8 cellular contexts compared by ENCODE assay signal in the genomic region with DNA sequence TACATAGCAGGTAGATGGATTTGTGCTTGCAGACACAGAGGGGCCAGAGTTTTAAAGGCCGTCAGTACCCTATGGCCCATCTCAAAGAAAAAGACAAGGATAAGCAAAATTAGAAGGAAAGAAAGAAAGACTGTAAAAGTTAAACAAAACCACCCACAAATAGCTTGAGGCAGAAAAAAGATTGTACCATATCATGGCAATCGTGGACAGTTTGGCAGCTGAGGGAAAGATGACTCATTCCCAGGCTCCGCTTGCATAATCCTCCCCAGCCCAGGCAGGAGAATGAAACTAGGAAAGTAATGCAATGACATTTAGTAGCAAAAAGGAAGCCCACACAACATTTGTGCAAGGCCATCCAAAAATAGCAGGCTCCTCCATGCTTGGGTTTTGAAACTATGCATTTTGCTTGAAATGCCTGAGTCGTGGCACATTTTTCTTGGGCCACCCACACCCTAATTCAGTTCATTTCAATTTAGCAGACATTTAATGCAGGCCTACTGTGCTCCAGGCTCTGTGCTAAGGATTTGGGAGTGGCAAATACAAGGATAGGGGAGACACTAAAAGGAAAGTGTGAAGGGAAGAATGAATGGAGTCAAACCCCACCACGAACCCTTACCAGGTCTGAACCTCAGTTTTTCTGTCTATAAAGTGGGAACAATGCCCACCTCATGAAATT. TPM values are rescaled to one million over a fixed set of nuclear protein-coding genes. Genes with fewer than 3 reads are reported as not detected.
DNase-seq lines count a peak whose midpoint lies in the region; ATAC-seq and TF ChIP-seq lines count a peak whose summit lies in the region.

No MANE protein-coding gene starts in this region.

- H3K4me1 Mint-ChIP-seq in HFFc6 (ENCODE audit: low read depth): peaks cover 70% of the 10 kb centered on the region

- intact Hi-C loops in esophagus squamous epithelium (cut with DNase I): no loop called here
- intact Hi-C loops in aorta (cut with DNase I): loop anchor here in 1 of 2 donors (5.0 kb wide), 1 partner anchor 48 kb away; no protein-coding TSS in a partner anchor

- H2BK5ac ChIP-seq in neuronal stem cell (ENCODE audit: low read length): peak overlapping the region; percentile 62

- no peak overlapping the region for H4K91ac ChIP-seq in neuronal stem cell (ENCODE audit: low read depth, low read length, poor library complexity)

- peaks cover 25 to 53% (median 40%) of the 10 kb centered on the region in 3 donors for H3K4me1 ChIP-seq in esophagus squamous epithelium
- peaks cover 12 to 18% of the 10 kb centered on the region in 2 donors for H3K4me1 ChIP-seq in neuronal stem cell (ENCODE audit: control insufficient read depth in 2 of 2, insufficient read depth in 1 of 2, low read depth in 1 of 2, low read length in 2 of 2)
- H3K4me1 ChIP-seq in aorta (ENCODE audit: control insufficient read depth in 1 of 2, insufficient read depth in 2 of 2, low read length in 2 of 2): peaks cover 3 to 9% of the 10 kb centered on the region in 2 donors

- H3K4me3 ChIP-seq in esophagus squamous epithelium (no peak overlapping the region), neuronal stem cell (ENCODE audit: low read length in 2 of 2) (no peak overlapping the region), aorta (ENCODE audit: low read length in 2 of 2) (no peak overlapping the region)

- H3K27ac Mint-ChIP-seq in HFFc6: peak overlapping the region; percentile 91

- TF ChIP-seq CTCF in HFFc6 (IDR thresholded peaks at IDR 0.05): no peak
- no peak for TF ChIP-seq CTCF in esophagus squamous epithelium (IDR thresholded peaks at IDR 0.05)

- no peak overlapping the region for H2BK15ac ChIP-seq in neuronal stem cell (ENCODE audit: low read length)

- H3K27ac ChIP-seq in esophagus squamous epithelium (peak overlapping the region; percentile 72 to 83 (median 78)), neuronal stem cell (replicated peaks; ENCODE audit: low read length) (no peak overlapping the region), aorta (ENCODE audit: low read depth in 1 of 2, low read length in 2 of 2) (peak overlapping the region in 1 of 2 donors; percentile 78)

- no peak overlapping the region for H2BK120ac ChIP-seq in neuronal stem cell (ENCODE audit: low read depth, low read length)

- no peak overlapping the region for H3K14ac ChIP-seq in neuronal stem cell (ENCODE audit: low read length)

- no peaks in the 10 kb centered on the region for H3K9me3 Mint-ChIP-seq in HFFc6

- H3K9ac ChIP-seq in neuronal stem cell (ENCODE audit: low read depth, low read length, poor library complexity): no peak overlapping the region

- no peak overlapping the region for H3K4me2 ChIP-seq in neuronal stem cell (ENCODE audit: insufficient read depth, low read length, poor library complexity, severe bottlenecking)

- H3K9me3 ChIP-seq in esophagus squamous epithelium (no peaks in the 10 kb centered on the region), neuronal stem cell (replicated peaks in 1 of 2; ENCODE audit: control insufficient read depth in 2 of 2, insufficient read depth in 1 of 2, low read depth in 1 of 2, low read length in 2 of 2) (no peaks in the 10 kb centered on the region), aorta (ENCODE audit: control insufficient read depth, low read length) (no peaks in the 10 kb centered on the region)

- no peaks in the 10 kb centered on the region; the same call in none of the 2 replicates for H3K27me3 Mint-ChIP-seq in HFFc6 (ENCODE audit: insufficient read depth)

- peak; percentile 86 for DNase-seq in AG08396 (ENCODE audit: low spot score)
- peak; percentile 95 for DNase-seq in HFFc6
- DNase-seq in T1000 (lab: John Stamatoyannopoulos, UW): peak; percentile 60
- DNase-seq in esophagus squamous epithelium (lab: John Stamatoyannopoulos, UW): peak; percentile 9
- DNase-seq in neuronal stem cell (ENCODE audit: low spot score): no peak
- peak in 1 of 2 donors; percentile 89 for DNase-seq in aorta
- no peak for DNase-seq in DMS79 treated with DMSO at 0.1 percent for 48 hours (lab: John Stamatoyannopoulos, UW)

- H2BK12ac ChIP-seq in neuronal stem cell (ENCODE audit: low read length): no peak overlapping the region

- no peak overlapping the region for H2AFZ ChIP-seq in neuronal stem cell (ENCODE audit: low read length)

- 8 to 10% methylated on average over 5 of the region's 5 CpGs for WGBS in esophagus squamous epithelium, 2 donors
- WGBS in neuronal stem cell (ENCODE audit: extremely low coverage in 2 of 2, insufficient read length in 2 of 2, insufficient replicate concordance in 1 of 2), 2 donors: no CpG with 5 or more reads among the region's 5 CpGs
- WGBS in aorta, 2 donors: 19 to 20% methylated on average over 5 of the region's 5 CpGs

- H2AK5ac ChIP-seq in neuronal stem cell (ENCODE audit: low read depth, low read length): peak overlapping the region; percentile 92

- H3K27me3 ChIP-seq in esophagus squamous epithelium (no peaks in the 10 kb centered on the region), neuronal stem cell (ENCODE audit: control insufficient read depth in 3 of 3, insufficient read depth in 3 of 3, low read depth in 1 of 3, low read length in 3 of 3) (no peaks in the 10 kb centered on the region), aorta (ENCODE audit: control insufficient read depth in 1 of 2, insufficient read depth in 2 of 2, low read length in 1 of 2) (no peaks in the 10 kb centered on the region)

- no peaks in the 10 kb centered on the region for H3K79me1 ChIP-seq in neuronal stem cell (ENCODE audit: low read depth, low read length)

- no peak overlapping the region for H4K8ac ChIP-seq in neuronal stem cell (ENCODE audit: low read depth, low read length)

- H3K4ac ChIP-seq in neuronal stem cell (ENCODE audit: low read length): no peak overlapping the region

- ATAC-seq in aorta (ENCODE audit: low FRiP score) (peak; percentile 92), GM18858 (IDR thresholded peaks at IDR 0.05; ENCODE audit: unreplicated experiment) (no peak)

- H3K23ac ChIP-seq in neuronal stem cell (ENCODE audit: low read depth, low read length, poor library complexity): no peak overlapping the region

- no peaks in the 10 kb centered on the region for H3K36me3 ChIP-seq in esophagus squamous epithelium
- H3K36me3 ChIP-seq in neuronal stem cell (replicated peaks in 1 of 2; ENCODE audit: control insufficient read depth in 2 of 2, insufficient read depth in 2 of 2, low read length in 2 of 2): no peaks in the 10 kb centered on the region
- no peaks in the 10 kb centered on the region for H3K36me3 ChIP-seq in aorta (ENCODE audit: control insufficient read depth in 1 of 2, insufficient read depth in 2 of 2, low read length in 1 of 2)

- no peaks in the 10 kb centered on the region for H3K36me3 Mint-ChIP-seq in HFFc6 (ENCODE audit: low read depth)

- peak overlapping the region; percentile 76 for H3K4me3 Mint-ChIP-seq in HFFc6

- no peak for TF ChIP-seq POLR2A in esophagus squamous epithelium (IDR thresholded peaks at IDR 0.05)

- H3K18ac ChIP-seq in neuronal stem cell (ENCODE audit: low read length): no peak overlapping the region

RNA-seq across cellular contexts. Expression of a gene that starts 40.9 kb away (rescaled TPM):
- total RNA-seq in HFFc6 (2021; fragmentation: NEBNext Ultra II Directional; extraction: Animal tissue kit (Norgen Biotek cat#: 25700)): 100 to 1,000 TPM in 4 of 6 experiments, 10 to 100 TPM in 2; 54.3 to 132 (median 118) TPM
- total RNA-seq in esophagus squamous epithelium (100 to 1,000 TPM in 2 of 4 donors, 10 to 100 TPM in 2; 70.8 to 134 (median 105) TPM), aorta (10 to 100 TPM; 65.9 to 90.8 TPM)
- polyA plus RNA-seq in neuronal stem cell (2013, experiment 1 of 2): 32.6 TPM
- 32.9 TPM for polyA plus RNA-seq in neuronal stem cell (2013, experiment 2 of 2)
- polyA plus RNA-seq in aorta: 10 to 100 TPM in 1 of 2 donors, 1 to 10 TPM in 1; 7.1 to 44.1 TPM

Comparison
In these comparisons a context has a peak if more than half of its experiments do, and no peak if none do; other contexts are left out.
1. DNase-seq: peak in AG08396 (single experiment), HFFc6 (single experiment), T1000 (single experiment) and esophagus squamous epithelium (single experiment); none in neuronal stem cell (single experiment) and DMS79 treated with DMSO at 0.1 percent for 48 hours (single experiment).